In the genomic region with DNA sequence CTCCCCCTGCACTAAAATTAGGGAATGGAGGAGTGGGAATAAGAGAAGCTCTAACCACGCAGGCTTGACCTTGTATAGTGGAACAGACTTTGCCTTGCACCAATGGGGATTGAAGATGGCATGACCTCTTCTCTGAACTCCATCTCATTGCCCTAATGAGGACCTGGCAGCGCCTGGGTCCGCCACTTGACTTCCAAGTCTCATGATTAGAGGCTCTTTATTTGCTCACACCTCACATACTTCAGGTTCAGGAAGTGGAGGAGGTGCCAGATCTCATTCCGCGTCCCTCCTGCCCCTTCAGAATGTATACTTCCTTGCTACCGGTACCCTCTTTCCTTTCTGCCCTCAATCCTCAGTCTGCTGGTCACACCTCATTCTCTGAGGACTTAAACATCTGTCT, we compare ENCODE assay signal across 13 cellular contexts.
DNase-seq lines count a peak whose midpoint lies in the region; ATAC-seq and TF ChIP-seq lines count a peak whose summit lies in the region.
"Had no signal": no experiment of that assay in that cellular context is flagged by ENCODE, and none has a peak within 500 bp of the region (broad histone marks: within the 10 kb centered on the region; RNA-seq: fewer than 3 reads in every experiment).

No MANE protein-coding gene starts in this region.

- no peaks in the 10 kb centered on the region for H3K27me3 ChIP-seq in HCT116 (ENCODE audit: insufficient read depth, low read length)
- no peaks in the 10 kb centered on the region for H3K27me3 ChIP-seq in testis

- H3K4me1 ChIP-seq in HCT116 (ENCODE audit: control insufficient read depth in 1 of 2, insufficient read depth in 2 of 2, low read length in 2 of 2) (peaks cover 27 to 58% of the 10 kb centered on the region in 2 experiments), testis (no peaks in the 10 kb centered on the region)

- H2AFZ ChIP-seq in HCT116 (ENCODE audit: low read depth, low read length, poor library complexity, severe bottlenecking): peak overlapping the region; percentile 69

- DNase-seq in activated CD4-positive, alpha-beta T cell treated with anti-CD3 and anti-CD28 coated beads for 36 hours: no peak
- no peak for DNase-seq in activated CD4-positive, alpha-beta T cell treated with anti-CD3 and anti-CD28 coated beads, Interleukin-2, amount 10 ng/mL, durations not matched to agents 7 days and 5 days
- no peak for DNase-seq in HCT116 (ENCODE audit: low read depth, low spot score)
- no peak for DNase-seq in stimulated activated effector memory CD8-positive, alpha-beta T cell treated with anti-CD3 and anti-CD28 coated beads, Interleukin-12 subunit alpha, Interleukin-12 subunit beta, amount 100 ng/mL, for 72 hours (ENCODE audit: low spot score in 2 of 2)
- DNase-seq in NCI-H2196 (lab: John Stamatoyannopoulos, UW; ENCODE audit: unreplicated experiment): no peak
- DNase-seq in testis: no peak
- DNase-seq in progenitor cell of endocrine pancreas (ENCODE audit: low spot score, unreplicated experiment): no peak
- DNase-seq: KBM-7, NCI-H1048, NCI-H1694 treated with DMSO at 0.1 percent for 48 hours, NCI-H524 had no signal

- BruUV-seq in HCT116 (replicated peaks; lab: Mats Ljungman, UMichigan): no TSS peak

- CTCF ChIA-PET in activated CD4-positive, alpha-beta T cell treated with anti-CD3 and anti-CD28 coated beads for 36 hours (lab: Charles Lee): interaction anchor here (1.2 kb wide), 1 partner anchor 17 kb away, joined by 3 read pairs; no protein-coding TSS in a partner anchor
- CTCF ChIA-PET in activated CD4-positive, alpha-beta T cell treated with anti-CD3 and anti-CD28 coated beads, Interleukin-2, amount 10 ng/mL, durations not matched to agents 7 days and 5 days (lab: Charles Lee): interaction anchor here (2.0 to 5.2 kb wide), 2 partner anchors 9 to 12 kb away, joined by 6 to 23 read pairs; no protein-coding TSS in a partner anchor
- CTCF ChIA-PET in HCT116 (lab: Charles Lee): no interaction called here

- H3K27me3 Mint-ChIP-seq in activated CD4-positive, alpha-beta T cell treated with anti-CD3 and anti-CD28 coated beads for 36 hours: peaks cover 2% of the 10 kb centered on the region
- H3K27me3 Mint-ChIP-seq in activated CD4-positive, alpha-beta T cell treated with anti-CD3 and anti-CD28 coated beads, Interleukin-2, amount 10 ng/mL, durations not matched to agents 7 days and 5 days: peaks cover 7% of the 10 kb centered on the region
- no peaks in the 10 kb centered on the region for H3K27me3 Mint-ChIP-seq in dendritic cell treated with granulocyte-macrophage colony-stimulating factor and Interleukin-4, amounts not matched to agents 40 ng/mL and 50 ng/mL, for 4 days
- H3K27me3 Mint-ChIP-seq in progenitor cell of endocrine pancreas: peaks cover 2% of the 10 kb centered on the region

- no peak overlapping the region for H3K27ac ChIP-seq in HCT116 (ENCODE audit: low read depth, low read length)
- H3K27ac ChIP-seq in testis: no peak overlapping the region

- no peak overlapping the region for H3K9ac ChIP-seq in HCT116 (ENCODE audit: low read length)

- no peak overlapping the region for H3K4me3 Mint-ChIP-seq in activated CD4-positive, alpha-beta T cell treated with anti-CD3 and anti-CD28 coated beads for 36 hours
- H3K4me3 Mint-ChIP-seq in activated CD4-positive, alpha-beta T cell treated with anti-CD3 and anti-CD28 coated beads, Interleukin-2, amount 10 ng/mL, durations not matched to agents 7 days and 5 days: no peak overlapping the region
- no peak overlapping the region for H3K4me3 Mint-ChIP-seq in dendritic cell treated with granulocyte-macrophage colony-stimulating factor and Interleukin-4, amounts not matched to agents 40 ng/mL and 50 ng/mL, for 4 days
- H3K4me3 Mint-ChIP-seq in stimulated activated effector memory CD8-positive, alpha-beta T cell treated with anti-CD3 and anti-CD28 coated beads, Interleukin-12 subunit alpha, Interleukin-12 subunit beta, amount 100 ng/mL, for 72 hours: peak overlapping the region; percentile 12
- H3K4me3 Mint-ChIP-seq in progenitor cell of endocrine pancreas (ENCODE audit: low read depth): no peak overlapping the region
- H3K4me3 Mint-ChIP-seq: CD14-positive monocyte had no signal

- H3K4me3 ChIP-seq in HCT116 (replicated peaks in 1 of 2; ENCODE audit: low read depth in 1 of 2, low read length in 2 of 2) (no peak overlapping the region), testis (no peak overlapping the region)

- intact Hi-C loops in activated CD4-positive, alpha-beta T cell treated with anti-CD3 and anti-CD28 coated beads for 36 hours (cut with DNase I, micrococcal nuclease): no loop called here
- intact Hi-C loops in HCT116 (cut with micrococcal nuclease): no loop called here
- intact Hi-C loops in dendritic cell treated with granulocyte-macrophage colony-stimulating factor and Interleukin-4, amounts not matched to agents 40 ng/mL and 50 ng/mL, for 4 days (cut with micrococcal nuclease): no loop called here
- intact Hi-C loops in testis (cut with DNase I; ENCODE audit: low total_unique reads): no loop called here

- H3K9me3 ChIP-seq in HCT116 (ENCODE audit: control insufficient read depth in 1 of 2, insufficient read depth in 1 of 2, low read depth in 1 of 2, low read length in 2 of 2) (no peaks in the 10 kb centered on the region), testis (no peaks in the 10 kb centered on the region)

- TF ChIP-seq RAD21 in HCT116 (IDR thresholded peaks at IDR 0.05; ENCODE audit: low read depth): no peak

- H4K20me1 ChIP-seq in HCT116 (ENCODE audit: insufficient read depth): no peaks in the 10 kb centered on the region

- POLR2A ChIA-PET in activated CD4-positive, alpha-beta T cell treated with anti-CD3 and anti-CD28 coated beads for 36 hours (lab: Charles Lee): no interaction called here
- POLR2A ChIA-PET in activated CD4-positive, alpha-beta T cell treated with anti-CD3 and anti-CD28 coated beads, Interleukin-2, amount 10 ng/mL, durations not matched to agents 7 days and 5 days (lab: Charles Lee): no interaction called here
- POLR2A ChIA-PET in HCT116 (lab: Charles Lee): interaction anchor here (4.1 to 4.7 kb wide), 2 partner anchors 23 to 106 kb away, joined by 18 to 28 read pairs; a partner anchor contains a TSS

- peaks cover 5% of the 10 kb centered on the region for H3K36me3 Mint-ChIP-seq in activated CD4-positive, alpha-beta T cell treated with anti-CD3 and anti-CD28 coated beads for 36 hours (ENCODE audit: low read depth)
- H3K36me3 Mint-ChIP-seq in activated CD4-positive, alpha-beta T cell treated with anti-CD3 and anti-CD28 coated beads, Interleukin-2, amount 10 ng/mL, durations not matched to agents 7 days and 5 days (ENCODE audit: low read depth): peaks cover 18% of the 10 kb centered on the region
- H3K36me3 Mint-ChIP-seq in dendritic cell treated with granulocyte-macrophage colony-stimulating factor and Interleukin-4, amounts not matched to agents 40 ng/mL and 50 ng/mL, for 4 days (ENCODE audit: low read depth): peaks cover 8% of the 10 kb centered on the region
- H3K36me3 Mint-ChIP-seq in stimulated activated effector memory CD8-positive, alpha-beta T cell treated with anti-CD3 and anti-CD28 coated beads, Interleukin-12 subunit alpha, Interleukin-12 subunit beta, amount 100 ng/mL, for 72 hours: no peaks in the 10 kb centered on the region
- no peaks in the 10 kb centered on the region for H3K36me3 Mint-ChIP-seq in progenitor cell of endocrine pancreas (ENCODE audit: insufficient read depth)

- H3K9me3 Mint-ChIP-seq in activated CD4-positive, alpha-beta T cell treated with anti-CD3 and anti-CD28 coated beads for 36 hours (ENCODE audit: low read depth): peaks cover 14% of the 10 kb centered on the region
- H3K9me3 Mint-ChIP-seq in activated CD4-positive, alpha-beta T cell treated with anti-CD3 and anti-CD28 coated beads, Interleukin-2, amount 10 ng/mL, durations not matched to agents 7 days and 5 days: peaks cover 28% of the 10 kb centered on the region
- H3K9me3 Mint-ChIP-seq in dendritic cell treated with granulocyte-macrophage colony-stimulating factor and Interleukin-4, amounts not matched to agents 40 ng/mL and 50 ng/mL, for 4 days: peaks cover 29% of the 10 kb centered on the region
- H3K9me3 Mint-ChIP-seq in stimulated activated effector memory CD8-positive, alpha-beta T cell treated with anti-CD3 and anti-CD28 coated beads, Interleukin-12 subunit alpha, Interleukin-12 subunit beta, amount 100 ng/mL, for 72 hours: no peaks in the 10 kb centered on the region
- H3K9me3 Mint-ChIP-seq in progenitor cell of endocrine pancreas (ENCODE audit: low read depth): no peaks in the 10 kb centered on the region

- no peaks in the 10 kb centered on the region for H3K9me2 ChIP-seq in HCT116 (ENCODE audit: insufficient read depth)

- RAD21 ChIA-PET in HCT116 (lab: Charles Lee; ENCODE audit: low non-redundant PET in 1 of 2, low total read pairs in 2 of 2, uncharacterized antibody in 2 of 2, unreplicated experiment in 2 of 2): no interaction called here

- peak overlapping the region; percentile 69 for H3K27ac Mint-ChIP-seq in activated CD4-positive, alpha-beta T cell treated with anti-CD3 and anti-CD28 coated beads for 36 hours
- no peak overlapping the region for H3K27ac Mint-ChIP-seq in activated CD4-positive, alpha-beta T cell treated with anti-CD3 and anti-CD28 coated beads, Interleukin-2, amount 10 ng/mL, durations not matched to agents 7 days and 5 days
- peak overlapping the region; percentile 37 for H3K27ac Mint-ChIP-seq in dendritic cell treated with granulocyte-macrophage colony-stimulating factor and Interleukin-4, amounts not matched to agents 40 ng/mL and 50 ng/mL, for 4 days
- H3K27ac Mint-ChIP-seq in stimulated activated effector memory CD8-positive, alpha-beta T cell treated with anti-CD3 and anti-CD28 coated beads, Interleukin-12 subunit alpha, Interleukin-12 subunit beta, amount 100 ng/mL, for 72 hours: no peak overlapping the region
- H3K27ac Mint-ChIP-seq in progenitor cell of endocrine pancreas: no peak overlapping the region

- H3K36me3 ChIP-seq in HCT116 (ENCODE audit: control insufficient read depth in 1 of 2, insufficient read depth in 2 of 2, low read length in 2 of 2) (no peaks in the 10 kb centered on the region), testis (ENCODE audit: low read depth, missing control alignments) (no peaks in the 10 kb centered on the region)

- H3K4me2 ChIP-seq in HCT116 (ENCODE audit: low read length): no peak overlapping the region

- TF ChIP-seq CTCF in HCT116 (IDR thresholded peaks at IDR 0.05 in 2 of 3, conservative IDR thresholded peaks at IDR 0.05 in 1 of 3; ENCODE audit: borderline replicate concordance in 1 of 3, insufficient read depth in 1 of 3, low read depth in 2 of 3, low read length in 2 of 3) (no peak), testis (IDR thresholded peaks at IDR 0.05) (no peak), progenitor cell of endocrine pancreas (IDR thresholded peaks at IDR 0.05; ENCODE audit: unreplicated experiment) (no peak)

- peaks cover 70% of the 10 kb centered on the region for H3K4me1 Mint-ChIP-seq in activated CD4-positive, alpha-beta T cell treated with anti-CD3 and anti-CD28 coated beads for 36 hours
- peaks cover 57% of the 10 kb centered on the region for H3K4me1 Mint-ChIP-seq in activated CD4-positive, alpha-beta T cell treated with anti-CD3 and anti-CD28 coated beads, Interleukin-2, amount 10 ng/mL, durations not matched to agents 7 days and 5 days
- H3K4me1 Mint-ChIP-seq in dendritic cell treated with granulocyte-macrophage colony-stimulating factor and Interleukin-4, amounts not matched to agents 40 ng/mL and 50 ng/mL, for 4 days (ENCODE audit: low read depth): peaks cover 74% of the 10 kb centered on the region
- H3K4me1 Mint-ChIP-seq in stimulated activated effector memory CD8-positive, alpha-beta T cell treated with anti-CD3 and anti-CD28 coated beads, Interleukin-12 subunit alpha, Interleukin-12 subunit beta, amount 100 ng/mL, for 72 hours: peaks cover 71% of the 10 kb centered on the region
- H3K4me1 Mint-ChIP-seq in progenitor cell of endocrine pancreas (ENCODE audit: low read depth): no peaks in the 10 kb centered on the region

- WGBS in testis, 2 donors: 82 to 88% methylated on average over 6 of the region's 6 CpGs

- no peak for ATAC-seq in activated CD4-positive, alpha-beta T cell treated with anti-CD3 and anti-CD28 coated beads for 36 hours
- no peak for ATAC-seq in HCT116
- no peak for ATAC-seq in stimulated activated effector memory CD8-positive, alpha-beta T cell treated with anti-CD3 and anti-CD28 coated beads, Interleukin-12 subunit alpha, Interleukin-12 subunit beta, amount 100 ng/mL, for 72 hours

- TF ChIP-seq POLR2A in HCT116 (IDR thresholded peaks at IDR 0.05; ENCODE audit: borderline replicate concordance, extremely low read depth, insufficient read depth, insufficient read length) (no peak), testis (IDR thresholded peaks at IDR 0.05) (no peak)

- H3K79me2 ChIP-seq in HCT116 (ENCODE audit: insufficient read depth, low read length): no peaks in the 10 kb centered on the region

Comparison
In these comparisons a context has a peak if more than half of its experiments do, and no peak if none do; other contexts are left out.
1. H3K27ac Mint-ChIP-seq: peak in activated CD4-positive, alpha-beta T cell treated with anti-CD3 and anti-CD28 coated beads for 36 hours (single experiment) and dendritic cell treated with granulocyte-macrophage colony-stimulating factor and Interleukin-4, amounts not matched to agents 40 ng/mL and 50 ng/mL, for 4 days (single experiment); none in activated CD4-positive, alpha-beta T cell treated with anti-CD3 and anti-CD28 coated beads, Interleukin-2, amount 10 ng/mL, durations not matched to agents 7 days and 5 days (single experiment), stimulated activated effector memory CD8-positive, alpha-beta T cell treated with anti-CD3 and anti-CD28 coated beads, Interleukin-12 subunit alpha, Interleukin-12 subunit beta, amount 100 ng/mL, for 72 hours (single experiment) and progenitor cell of endocrine pancreas (single experiment).